In genomic region chr7:38220452-38220851, GRCh38 we compare ENCODE assay signal across 16 cellular contexts. TPM values are rescaled to one million over a fixed set of nuclear protein-coding genes. Genes with fewer than 3 reads are reported as not detected.
DNase-seq lines count a peak whose midpoint lies in the region; ATAC-seq and TF ChIP-seq lines count a peak whose summit lies in the region.
"Had no signal": no experiment of that assay in that cellular context is flagged by ENCODE, and none has a peak within 500 bp of the region (broad histone marks: within the 10 kb centered on the region; RNA-seq: fewer than 3 reads in every experiment).

No MANE protein-coding gene starts in this region.

- no peak overlapping the region for H3K27ac ChIP-seq in substantia nigra (ENCODE audit: low read depth, low read length, poor library complexity, severe bottlenecking)

- H3K36me3 Mint-ChIP-seq in endothelial cell (ENCODE audit: low read depth, unreplicated experiment) = peaks cover 32% of the 10 kb centered on the region

- no peak overlapping the region for H3K27ac Mint-ChIP-seq in endothelial cell (ENCODE audit: unreplicated experiment)
- H3K27ac Mint-ChIP-seq: type B pancreatic cell, WTC11 had no signal

- TF ChIP-seq CTCF in GM12865 (IDR thresholded peaks at IDR 0.05; ENCODE audit: insufficient read depth, low read depth, low read length, missing control alignments) (no peak), endothelial cell (IDR thresholded peaks at IDR 0.05; ENCODE audit: unreplicated experiment) (no peak)

- H3K4me3 ChIP-seq in GM12865 (ENCODE audit: low read depth, low read length) = no peak overlapping the region

- peak; percentile 17 for DNase-seq in GM12865 (ENCODE audit: low read depth)
- no peak for DNase-seq in endothelial cell (ENCODE audit: low spot score)
- DNase-seq in left cardiac atrium = no peak
- DNase-seq in substantia nigra (lab: John Stamatoyannopoulos, UW) = no peak
- DNase-seq in OCI-M2 (lab: John Stamatoyannopoulos, UW; ENCODE audit: unreplicated experiment) = no peak
- DNase-seq: amygdala; cerebellar nuclear complex; effector memory CD4-positive, alpha-beta T cell; NCI-H1930; stimulated activated CD4-positive, alpha-beta T cell treated with anti-CD3 and anti-CD28 coated beads, Interleukin-4, amount 100 ng/mL, for 24 hours had no signal

- H3K4me1 Mint-ChIP-seq in endothelial cell (ENCODE audit: unreplicated experiment) = peaks cover 8% of the 10 kb centered on the region

- no peaks in the 10 kb centered on the region for H3K9me3 Mint-ChIP-seq in endothelial cell (ENCODE audit: unreplicated experiment)
- H3K9me3 Mint-ChIP-seq: type B pancreatic cell, WTC11 had no signal

- H3K4me3 Mint-ChIP-seq in endothelial cell (ENCODE audit: unreplicated experiment) = peak overlapping the region; percentile 17
- H3K4me3 Mint-ChIP-seq: type B pancreatic cell, WTC11 had no signal

- ATAC-seq in GM18909 (IDR thresholded peaks at IDR 0.05; ENCODE audit: poor library complexity, unreplicated experiment) (peak; percentile 81), HG03354 (IDR thresholded peaks at IDR 0.05; ENCODE audit: poor library complexity, severe bottlenecking, unreplicated experiment) (peak; percentile 67), left cardiac atrium (no peak), HG03135 (IDR thresholded peaks at IDR 0.05; ENCODE audit: unreplicated experiment) (no peak)
- ATAC-seq: left lobe of liver, WTC11 had no signal

- H3K27me3 Mint-ChIP-seq in endothelial cell (ENCODE audit: unreplicated experiment) = peaks cover 3% of the 10 kb centered on the region
- H3K27me3 Mint-ChIP-seq: type B pancreatic cell had no signal

- intact Hi-C loops in left cardiac atrium (cut with DNase I) = no loop called here

RNA-seq across cellular contexts. Expression of gene STARD3NL, which starts 42.4 kb away (rescaled TPM):
- total RNA-seq in endothelial cell (ENCODE audit: unreplicated experiment) (92.6 TPM), left cardiac atrium (10 to 100 TPM; 31.8 to 34.8 TPM)

Comparison
In these comparisons a context has a peak if more than half of its experiments do, and no peak if none do; other contexts are left out.
1. ATAC-seq: peak in GM18909 (single experiment) and HG03354 (single experiment); none in left cardiac atrium (0 of 2) and HG03135 (single experiment).